In the genomic region with DNA sequence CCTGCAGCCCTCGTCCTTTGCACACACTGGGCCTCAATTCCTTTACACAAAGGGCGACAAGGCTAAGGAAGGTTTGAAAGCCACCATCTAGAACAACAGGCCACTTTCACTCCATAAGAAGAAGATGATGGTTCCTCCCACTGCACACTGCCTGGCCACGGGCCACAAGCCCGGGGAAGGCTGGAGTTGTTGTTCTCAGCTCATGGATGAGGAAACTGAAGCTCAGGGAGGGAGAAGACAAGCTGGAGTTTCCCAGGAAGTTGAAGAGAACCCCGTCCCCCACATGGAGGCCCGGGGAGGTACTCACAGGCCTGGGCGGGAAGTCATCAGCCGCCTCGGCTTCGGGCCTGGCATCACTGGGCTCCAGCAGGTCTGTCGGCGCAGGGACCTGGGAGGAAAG, we compare ENCODE assay signal across 24 cellular contexts. TPM values are rescaled to one million over a fixed set of nuclear protein-coding genes. Genes with fewer than 3 reads are reported as not detected.
DNase-seq lines count a peak whose midpoint lies in the region; ATAC-seq and TF ChIP-seq lines count a peak whose summit lies in the region.
"Had no signal": no experiment of that assay in that cellular context is flagged by ENCODE, and none has a peak within 500 bp of the region (broad histone marks: within the 10 kb centered on the region; RNA-seq: fewer than 3 reads in every experiment).

No MANE protein-coding gene starts in this region.

- H3K36me3 ChIP-seq in Peyer's patch (no peaks in the 10 kb centered on the region), esophagus squamous epithelium (no peaks in the 10 kb centered on the region), testis (ENCODE audit: low read depth, missing control alignments) (no peaks in the 10 kb centered on the region), tibial artery (no peaks in the 10 kb centered on the region)
- H3K36me3 ChIP-seq in CD8-positive, alpha-beta memory T cell (ENCODE audit: insufficient read depth, low read length): no peaks in the 10 kb centered on the region

- ATAC-seq in activated T-cell treated with anti-CD3 and anti-CD28 coated beads, Interleukin-2, amount 50 U/mL, for 4 hours: no peak
- ATAC-seq: activated CD8-positive, alpha-beta T cell treated with anti-CD3 and anti-CD28 coated beads for 36 hours; naive thymus-derived CD4-positive, alpha-beta T cell; stimulated activated naive B cell treated with anti-CD40 and anti-IgM and Interleukin-4, amounts not matched to agents 10 μg/mL and 1 μg/mL and 100 μg/mL, for 72 hours; T-cell had no signal

- H3K36me3 Mint-ChIP-seq in nephron progenitor cell (ENCODE audit: low read depth): no peaks in the 10 kb centered on the region
- no peaks in the 10 kb centered on the region for H3K36me3 Mint-ChIP-seq in CD8-positive, alpha-beta memory T cell
- no peaks in the 10 kb centered on the region for H3K36me3 Mint-ChIP-seq in activated T-cell treated with anti-CD3 and anti-CD28 coated beads, Interleukin-2, amount 50 U/mL, for 4 hours (ENCODE audit: insufficient read depth)
- H3K36me3 Mint-ChIP-seq: activated naive CD8-positive, alpha-beta T cell; brain; naive thymus-derived CD4-positive, alpha-beta T cell; stimulated activated naive B cell treated with anti-CD40 and anti-IgM and Interleukin-4, amounts not matched to agents 10 μg/mL and 1 μg/mL and 100 μg/mL, for 72 hours; T-cell had no signal

- intact Hi-C loops in esophagus squamous epithelium (cut with DNase I) (no loop called here), testis (cut with DNase I; ENCODE audit: low total_unique reads) (no loop called here), tibial artery (cut with DNase I; ENCODE audit: low total_unique reads) (no loop called here)

- POLR2A ChIA-PET in CD8-positive, alpha-beta memory T cell (lab: Charles Lee): no interaction called here

- H3K27me3 Mint-ChIP-seq in nephron progenitor cell (ENCODE audit: low read depth, poor library complexity): peaks cover 3% of the 10 kb centered on the region
- peaks cover 6 to 20% of the 10 kb centered on the region in 2 donors for H3K27me3 Mint-ChIP-seq in CD8-positive, alpha-beta memory T cell
- peaks cover 6% of the 10 kb centered on the region for H3K27me3 Mint-ChIP-seq in activated T-cell treated with anti-CD3 and anti-CD28 coated beads, Interleukin-2, amount 50 U/mL, for 4 hours (ENCODE audit: low read depth)
- H3K27me3 Mint-ChIP-seq: activated naive CD8-positive, alpha-beta T cell; brain had no signal

- no peak overlapping the region for H3K4me3 ChIP-seq in Peyer's patch
- H3K4me3 ChIP-seq in esophagus squamous epithelium: no peak overlapping the region
- no peak overlapping the region for H3K4me3 ChIP-seq in testis
- no peak overlapping the region for H3K4me3 ChIP-seq in tibial artery
- no peak overlapping the region for H3K4me3 ChIP-seq in CD8-positive, alpha-beta memory T cell (ENCODE audit: low read length)

- no peak for DNase-seq in Peyer's patch
- no peak for DNase-seq in esophagus squamous epithelium (lab: John Stamatoyannopoulos, UW)
- no peak for DNase-seq in nephron progenitor cell
- no peak for DNase-seq in testis
- no peak for DNase-seq in NK-92 (lab: John Stamatoyannopoulos, UW; ENCODE audit: unreplicated experiment)
- no peak for DNase-seq in tibial artery
- DNase-seq in CD8-positive, alpha-beta memory T cell: no peak
- no peak for DNase-seq in activated T-cell treated with anti-CD3 and anti-CD28 coated beads, Interleukin-2, amount 50 U/mL, for 4 hours
- DNase-seq: activated CD8-positive, alpha-beta T cell treated with anti-CD3 and anti-CD28 coated beads for 36 hours; activated T-cell treated with anti-CD3 and anti-CD28 coated beads, Interleukin-2, amount 50 U/mL, for 24 hours; Caco-2; cortex of kidney; HCEC 1CT; mammary epithelial cell; naive thymus-derived CD4-positive, alpha-beta T cell; NCI-H2029; NCI-H446 treated with DMSO at 0.1 percent for 48 hours; SHP77; stimulated activated CD4-positive, alpha-beta T cell treated with anti-CD3 and anti-CD28 coated beads, Interleukin-15, amount 100 ng/mL, for 24 hours; stimulated activated naive B cell treated with anti-CD40 and anti-IgM and Interleukin-4, amounts not matched to agents 10 μg/mL and 1 μg/mL and 100 μg/mL, for 72 hours; T-cell had no signal

- no peaks in the 10 kb centered on the region for H3K27me3 ChIP-seq in Peyer's patch
- no peaks in the 10 kb centered on the region for H3K27me3 ChIP-seq in esophagus squamous epithelium
- no peaks in the 10 kb centered on the region for H3K27me3 ChIP-seq in testis
- no peaks in the 10 kb centered on the region for H3K27me3 ChIP-seq in tibial artery
- no peaks in the 10 kb centered on the region for H3K27me3 ChIP-seq in CD8-positive, alpha-beta memory T cell (ENCODE audit: insufficient read depth, low read length, poor library complexity, severe bottlenecking)

- H3K9me3 Mint-ChIP-seq in nephron progenitor cell: no peaks in the 10 kb centered on the region
- no peaks in the 10 kb centered on the region for H3K9me3 Mint-ChIP-seq in CD8-positive, alpha-beta memory T cell
- no peaks in the 10 kb centered on the region for H3K9me3 Mint-ChIP-seq in activated T-cell treated with anti-CD3 and anti-CD28 coated beads, Interleukin-2, amount 50 U/mL, for 4 hours
- H3K9me3 Mint-ChIP-seq: activated CD8-positive, alpha-beta T cell treated with anti-CD3 and anti-CD28 coated beads for 36 hours; activated T-cell treated with anti-CD3 and anti-CD28 coated beads, Interleukin-2, amount 50 U/mL, for 24 hours; brain; naive thymus-derived CD4-positive, alpha-beta T cell; stimulated activated naive B cell treated with anti-CD40 and anti-IgM and Interleukin-4, amounts not matched to agents 10 μg/mL and 1 μg/mL and 100 μg/mL, for 72 hours; T-cell had no signal

- H3K9me3 ChIP-seq in Peyer's patch (no peaks in the 10 kb centered on the region), esophagus squamous epithelium (no peaks in the 10 kb centered on the region), testis (no peaks in the 10 kb centered on the region), tibial artery (no peaks in the 10 kb centered on the region)
- no peaks in the 10 kb centered on the region for H3K9me3 ChIP-seq in CD8-positive, alpha-beta memory T cell (ENCODE audit: low read length)
- H3K9me3 ChIP-seq: Caco-2 had no signal

- no peak for TF ChIP-seq CTCF in Peyer's patch (IDR thresholded peaks at IDR 0.05)
- TF ChIP-seq CTCF in esophagus squamous epithelium (IDR thresholded peaks at IDR 0.05): no peak
- TF ChIP-seq CTCF in nephron progenitor cell (IDR thresholded peaks at IDR 0.05): no peak
- TF ChIP-seq CTCF in testis (IDR thresholded peaks at IDR 0.05): no peak
- no peak for TF ChIP-seq CTCF in tibial artery (IDR thresholded peaks at IDR 0.05)

- H3K27ac ChIP-seq in Peyer's patch: peak overlapping the region in 3 of 4 donors; percentile 17 to 76 (median 50)
- H3K27ac ChIP-seq in esophagus squamous epithelium: peak overlapping the region in 3 of 4 donors; percentile 38 to 73 (median 70)
- peak overlapping the region; percentile 82 to 85 for H3K27ac ChIP-seq in testis
- no peak overlapping the region for H3K27ac ChIP-seq in tibial artery
- no peak overlapping the region for H3K27ac ChIP-seq in CD8-positive, alpha-beta memory T cell (ENCODE audit: low read depth, low read length)
- H3K27ac ChIP-seq: VCaP had no signal

- peak overlapping the region; percentile 80 for H3K27ac Mint-ChIP-seq in nephron progenitor cell
- peak overlapping the region in 1 of 8 donors; percentile 54 for H3K27ac Mint-ChIP-seq in CD8-positive, alpha-beta memory T cell
- H3K27ac Mint-ChIP-seq: activated CD8-positive, alpha-beta T cell treated with anti-CD3 and anti-CD28 coated beads for 36 hours; activated naive CD8-positive, alpha-beta T cell; activated T-cell treated with anti-CD3 and anti-CD28 coated beads, Interleukin-2, amount 50 U/mL, for 24 hours; brain; naive thymus-derived CD4-positive, alpha-beta T cell; stimulated activated naive B cell treated with anti-CD40 and anti-IgM and Interleukin-4, amounts not matched to agents 10 μg/mL and 1 μg/mL and 100 μg/mL, for 72 hours; T-cell had no signal

- H3K4me1 ChIP-seq in Peyer's patch (no peaks in the 10 kb centered on the region), esophagus squamous epithelium (peaks cover 0 to 5% (median 0%) of the 10 kb centered on the region in 3 donors), testis (peaks cover 22% of the 10 kb centered on the region), tibial artery (no peaks in the 10 kb centered on the region)
- H3K4me1 ChIP-seq in CD8-positive, alpha-beta memory T cell (ENCODE audit: insufficient read depth, low read length): no peaks in the 10 kb centered on the region
- H3K4me1 ChIP-seq: Caco-2 had no signal

- no peak overlapping the region for H3K4me3 Mint-ChIP-seq in nephron progenitor cell
- H3K4me3 Mint-ChIP-seq in CD8-positive, alpha-beta memory T cell: no peak overlapping the region
- H3K4me3 Mint-ChIP-seq in activated T-cell treated with anti-CD3 and anti-CD28 coated beads, Interleukin-2, amount 50 U/mL, for 4 hours: no peak overlapping the region
- H3K4me3 Mint-ChIP-seq: activated CD8-positive, alpha-beta T cell treated with anti-CD3 and anti-CD28 coated beads for 36 hours; activated naive CD8-positive, alpha-beta T cell; activated T-cell treated with anti-CD3 and anti-CD28 coated beads, Interleukin-2, amount 50 U/mL, for 24 hours; brain; naive thymus-derived CD4-positive, alpha-beta T cell; stimulated activated naive B cell treated with anti-CD40 and anti-IgM and Interleukin-4, amounts not matched to agents 10 μg/mL and 1 μg/mL and 100 μg/mL, for 72 hours; T-cell had no signal

- TF ChIP-seq POLR2A in Peyer's patch (IDR thresholded peaks at IDR 0.05) (no peak), esophagus squamous epithelium (IDR thresholded peaks at IDR 0.05) (no peak), testis (IDR thresholded peaks at IDR 0.05) (no peak)

- H3K4me1 Mint-ChIP-seq in nephron progenitor cell: peaks cover 26% of the 10 kb centered on the region
- no peaks in the 10 kb centered on the region for H3K4me1 Mint-ChIP-seq in CD8-positive, alpha-beta memory T cell
- no peaks in the 10 kb centered on the region for H3K4me1 Mint-ChIP-seq in activated T-cell treated with anti-CD3 and anti-CD28 coated beads, Interleukin-2, amount 50 U/mL, for 4 hours (ENCODE audit: low read depth)
- H3K4me1 Mint-ChIP-seq: brain, T-cell had no signal

- 56 to 82% methylated on average over 2 to 11 of the region's 12 CpGs for WGBS in esophagus squamous epithelium, 2 donors
- 74 to 76% methylated on average over 10 to 12 of the region's 12 CpGs for WGBS in testis, 2 donors

- CTCF ChIA-PET in CD8-positive, alpha-beta memory T cell (lab: Charles Lee): interaction anchor here (2.0 kb wide), 1 partner anchor 11 kb away, joined by 6 read pairs; no protein-coding TSS in a partner anchor

RNA-seq across cellular contexts. Expression of gene DDOST, which starts 24.6 kb away (rescaled TPM):
- total RNA-seq in Peyer's patch (100 to 1,000 TPM in 3 of 4 donors, 10 to 100 TPM in 1; 44.6 to 145 (median 126) TPM), esophagus squamous epithelium (100 to 1,000 TPM; 106 to 183 (median 127) TPM), testis (100 to 1,000 TPM; 207 to 275 TPM)
- polyA plus RNA-seq in testis (ENCODE audit: insufficient read depth, low read depth, low replicate concordance): 237 TPM
- 100 to 1,000 TPM; 191 to 201 TPM for total RNA-seq in CD8-positive, alpha-beta memory T cell
- 280 TPM for polyA plus RNA-seq in CD8-positive, alpha-beta memory T cell
- 100 to 1,000 TPM; 242 to 285 (median 270) TPM for total RNA-seq in activated T-cell treated with anti-CD3 and anti-CD28 coated beads, Interleukin-2, amount 50 U/mL, for 4 hours

RNA-seq across cellular contexts. Expression of gene KIF17, which starts 32.1 kb away (rescaled TPM):
- total RNA-seq in Peyer's patch: 10 to 100 TPM in 1 of 4 donors, 1 to 10 TPM in 2, under 1 TPM in 1; 0.80 to 10.3 (median 2.2) TPM
- total RNA-seq in esophagus squamous epithelium: 1 to 10 TPM in 1 of 4 donors, under 1 TPM in 2, not detected in 1; 0.57 to 1.9 (median 0.85) TPM
- 10 to 100 TPM; 36.1 to 80.2 TPM for total RNA-seq in testis
- 54.1 TPM for polyA plus RNA-seq in testis (ENCODE audit: insufficient read depth, low read depth, low replicate concordance)
- total RNA-seq in CD8-positive, alpha-beta memory T cell: not detected
- not detected for polyA plus RNA-seq in CD8-positive, alpha-beta memory T cell
- total RNA-seq in activated T-cell treated with anti-CD3 and anti-CD28 coated beads, Interleukin-2, amount 50 U/mL, for 4 hours: not detected
- total RNA-seq: activated CD8-positive, alpha-beta T cell treated with anti-CD3 and anti-CD28 coated beads for 36 hours; naive thymus-derived CD4-positive, alpha-beta T cell; T-cell had no signal
- polyA plus RNA-seq: naive thymus-derived CD4-positive, alpha-beta T cell had no signal

RNA-seq across cellular contexts. Expression of gene SH2D5, which starts 46.8 kb away (rescaled TPM):
- total RNA-seq in Peyer's patch (not detected), esophagus squamous epithelium (1 to 10 TPM in 1 of 4 donors, under 1 TPM in 2, not detected in 1; 0.57 to 1.1 (median 0.79) TPM), testis (1 to 10 TPM; 4.2 to 5.8 TPM)
- 5.1 TPM for polyA plus RNA-seq in testis (ENCODE audit: insufficient read depth, low read depth, low replicate concordance)
- under 1 TPM; 0.13 to 0.24 TPM for total RNA-seq in CD8-positive, alpha-beta memory T cell
- not detected for polyA plus RNA-seq in CD8-positive, alpha-beta memory T cell
- total RNA-seq in activated T-cell treated with anti-CD3 and anti-CD28 coated beads, Interleukin-2, amount 50 U/mL, for 4 hours: 1 to 10 TPM; 1.0 to 2.1 (median 1.1) TPM
- polyA plus RNA-seq: naive thymus-derived CD4-positive, alpha-beta T cell had no signal

RNA-seq across cellular contexts. Expression of gene PINK1, which starts 52.5 kb away (rescaled TPM):
- total RNA-seq in Peyer's patch (10 to 100 TPM; 71.8 to 96.1 (median 89.4) TPM), esophagus squamous epithelium (100 to 1,000 TPM in 1 of 4 donors, 10 to 100 TPM in 3; 55.0 to 110 (median 77.1) TPM), testis (100 to 1,000 TPM; 157 to 168 TPM)
- polyA plus RNA-seq in testis (ENCODE audit: insufficient read depth, low read depth, low replicate concordance): 340 TPM
- total RNA-seq in CD8-positive, alpha-beta memory T cell: 1 to 10 TPM; 7.9 to 9.2 TPM
- polyA plus RNA-seq in CD8-positive, alpha-beta memory T cell: 31.1 TPM
- total RNA-seq in activated T-cell treated with anti-CD3 and anti-CD28 coated beads, Interleukin-2, amount 50 U/mL, for 4 hours: 1 to 10 TPM; 1.6 to 2.7 (median 2.2) TPM

Comparison
In these comparisons a context has a peak if more than half of its experiments do, and no peak if none do; other contexts are left out.
1. H3K27ac ChIP-seq: peak in Peyer's patch (3 of 4), esophagus squamous epithelium (3 of 4) and testis (2 of 2); none in tibial artery (0 of 2) and CD8-positive, alpha-beta memory T cell (single experiment).